Comparison of ENCODE assay signal across 1 cellular context in genomic region chr1:44408181-44409018, GRCh38.
A peak's percentile ranks its signal among the peaks of the same experiment; 100 is the strongest.
TF ChIP-seq lines count a peak whose summit lies in the region.

No MANE protein-coding gene starts in this region.

TF ChIP-seq in H1, 55 proteins besides CTCF, POLR2A, EP300 and RAD21:
- peak; percentile 50 for TF ChIP-seq EZH2 (IDR thresholded peaks at IDR 0.05; ENCODE audit: low read depth, low read length, severe bottlenecking)
- no peak for TF ChIP-seq ZNF274 (IDR thresholded peaks at IDR 0.05; ENCODE audit: borderline replicate concordance, extremely low read depth, low read length)
- TF ChIP-seq YY1 (IDR thresholded peaks at IDR 0.05; ENCODE audit: low read depth, low read length) = peak; percentile 28; the same call in 1 of the 2 replicates
- TF ChIP-seq SRF (IDR thresholded peaks at IDR 0.05; ENCODE audit: low read depth, low read length) = no peak
- 0 out of 2 replicates have a peak, but pooled peaks have one; percentile 12 for TF ChIP-seq E2F6 (IDR thresholded peaks at IDR 0.05)
- TF ChIP-seq JUN (IDR thresholded peaks at IDR 0.05; ENCODE audit: low read depth, low read length) = 0 out of 2 replicates have a peak, but pooled peaks have one; percentile 30
- TF ChIP-seq TBP (IDR thresholded peaks at IDR 0.05; ENCODE audit: low read depth, low read length) = peak; percentile 60; the same call in 1 of the 2 replicates
- no peak for TF ChIP-seq KDM4A (IDR thresholded peaks at IDR 0.05; ENCODE audit: low read depth, low read length, severe bottlenecking)
- TF ChIP-seq GTF2F1 (IDR thresholded peaks at IDR 0.05; ENCODE audit: borderline replicate concordance, low read depth, low read length) = no peak
- TF ChIP-seq TCF12 (IDR thresholded peaks at IDR 0.05; ENCODE audit: low read depth, low read length) = no peak
- TF ChIP-seq SUZ12 (IDR thresholded peaks at IDR 0.05; ENCODE audit: low read length) = peak; percentile 27; the same call in 1 of the 2 replicates
- no peak for TF ChIP-seq SIRT6 (IDR thresholded peaks at IDR 0.05; ENCODE audit: low read length)
- TF ChIP-seq RNF2 (IDR thresholded peaks at IDR 0.05; ENCODE audit: borderline replicate concordance, low read depth, low read length, missing control alignments, poor library complexity, severe bottlenecking) = peak; percentile 60
- no peak for TF ChIP-seq ATF2 (IDR thresholded peaks at IDR 0.05; ENCODE audit: low read length)
- TF ChIP-seq CHD1 (IDR thresholded peaks at IDR 0.05; ENCODE audit: low read depth, low read length) = no peak; the same call in 1 of the 2 replicates
- no peak for TF ChIP-seq CTBP2 (IDR thresholded peaks at IDR 0.05; ENCODE audit: borderline replicate concordance, insufficient read depth, insufficient read length, low read length)
- TF ChIP-seq CBX5 (IDR thresholded peaks at IDR 0.05; ENCODE audit: low read depth, low read length) = no peak
- peak in 1 of 2 experiments; percentile 70; a peak in 1 of 4 replicates for TF ChIP-seq SIN3A (conservative IDR thresholded peaks at IDR 0.05 in 1 of 2, IDR thresholded peaks at IDR 0.05 in 1 of 2; ENCODE audit: low read depth in 1 of 2, low read length in 2 of 2)
